ENCODE assay signal across 13 cellular contexts in the genomic region with DNA sequence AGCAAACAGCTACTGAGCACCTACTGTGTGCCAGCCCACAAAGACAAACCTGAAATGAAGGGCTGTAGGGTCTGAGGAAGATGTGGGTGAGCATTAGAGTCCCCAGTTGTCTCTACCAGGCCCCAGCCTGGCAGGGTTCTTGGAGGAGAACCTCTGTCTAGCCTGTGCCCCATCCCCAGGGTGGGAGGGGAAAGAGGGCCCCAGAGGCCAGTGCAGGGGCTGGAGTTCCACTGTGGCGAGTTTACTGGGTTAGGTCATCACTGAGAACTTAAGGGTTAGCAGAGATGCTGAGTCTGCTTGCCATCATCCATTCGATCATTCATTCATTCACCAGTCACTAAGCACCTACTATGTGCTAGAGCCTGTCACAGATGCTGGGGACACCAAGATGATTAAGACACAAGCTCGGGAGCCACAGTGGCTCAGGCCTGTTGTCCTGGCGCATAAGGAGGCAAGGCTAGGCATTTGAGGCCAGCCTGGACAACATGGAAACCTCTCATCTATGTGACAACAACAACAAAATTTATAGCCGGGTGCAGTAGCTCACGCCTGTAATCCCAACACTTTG. TPM values are rescaled to one million over a fixed set of nuclear protein-coding genes. Genes with fewer than 3 reads are reported as not detected.
DNase-seq lines count a peak whose midpoint lies in the region; ATAC-seq and TF ChIP-seq lines count a peak whose summit lies in the region.
"Had no signal": no experiment of that assay in that cellular context is flagged by ENCODE, and none has a peak within 500 bp of the region (broad histone marks: within the 10 kb centered on the region; RNA-seq: fewer than 3 reads in every experiment).

No MANE protein-coding gene starts in this region.

- H3K9ac ChIP-seq in parathyroid adenoma = no peak overlapping the region

- peaks cover 4% of the 10 kb centered on the region for H3K36me3 Mint-ChIP-seq in Calu3 (ENCODE audit: insufficient read depth, unreplicated experiment)
- H3K36me3 Mint-ChIP-seq in progenitor cell of endocrine pancreas (ENCODE audit: insufficient read depth) = no peaks in the 10 kb centered on the region
- H3K36me3 Mint-ChIP-seq: natural killer cell treated with Interleukin-12 subunit alpha and Interleukin-12 subunit beta and Interleukin-15 and Interleukin-18, amount 100 ng/mL, for 72 hours had no signal

- peaks cover 4% of the 10 kb centered on the region; the same call in 1 of the 2 replicates for H3K36me3 ChIP-seq in SJSA1
- peaks cover 0 to 13% (median 9%) of the 10 kb centered on the region in 9 donors for H3K36me3 ChIP-seq in heart left ventricle
- no peaks in the 10 kb centered on the region for H3K36me3 ChIP-seq in parathyroid adenoma (ENCODE audit: control insufficient read depth, insufficient read depth, low read length)
- H3K36me3 ChIP-seq: BE2C had no signal

- TF ChIP-seq CTCF in Calu3 (IDR thresholded peaks at IDR 0.05; ENCODE audit: unreplicated experiment) (no peak), heart left ventricle (IDR thresholded peaks at IDR 0.05) (no peak), parathyroid adenoma (IDR thresholded peaks at IDR 0.05) (no peak), progenitor cell of endocrine pancreas (IDR thresholded peaks at IDR 0.05; ENCODE audit: unreplicated experiment) (no peak)

- H3K4me1 ChIP-seq in SJSA1 (replicated peaks) (peaks cover 25% of the 10 kb centered on the region), heart left ventricle (peaks cover 0 to 50% (median 24%) of the 10 kb centered on the region in 12 donors), parathyroid adenoma (peaks cover 20% of the 10 kb centered on the region)

- no peak overlapping the region for H3K4me3 Mint-ChIP-seq in Calu3 (ENCODE audit: low read depth, unreplicated experiment)
- no peak overlapping the region for H3K4me3 Mint-ChIP-seq in progenitor cell of endocrine pancreas (ENCODE audit: low read depth)
- H3K4me3 Mint-ChIP-seq: H9; natural killer cell treated with Interleukin-12 subunit alpha and Interleukin-12 subunit beta and Interleukin-15 and Interleukin-18, amount 100 ng/mL, for 72 hours had no signal

- TF ChIP-seq POLR2A in heart left ventricle (IDR thresholded peaks at IDR 0.05) = no peak

- H3K4me2 ChIP-seq in parathyroid adenoma (ENCODE audit: low read length) = no peak overlapping the region

- H3K4me3 ChIP-seq in SJSA1 (no peak overlapping the region), heart left ventricle (peak overlapping the region in 1 of 12 donors; percentile 11), parathyroid adenoma (ENCODE audit: low read depth, low read length) (no peak overlapping the region)
- H3K4me3 ChIP-seq: esophagus squamous epithelium had no signal

- no peaks in the 10 kb centered on the region for H3K9me3 Mint-ChIP-seq in Calu3 (ENCODE audit: low read depth, unreplicated experiment)
- no peaks in the 10 kb centered on the region for H3K9me3 Mint-ChIP-seq in progenitor cell of endocrine pancreas (ENCODE audit: low read depth)
- H3K9me3 Mint-ChIP-seq: H9; natural killer cell treated with Interleukin-12 subunit alpha and Interleukin-12 subunit beta and Interleukin-15 and Interleukin-18, amount 100 ng/mL, for 72 hours had no signal

- H3K9me3 ChIP-seq in SJSA1 (replicated peaks) (no peaks in the 10 kb centered on the region), heart left ventricle (no peaks in the 10 kb centered on the region), parathyroid adenoma (ENCODE audit: control insufficient read depth, low read length) (no peaks in the 10 kb centered on the region)
- H3K9me3 ChIP-seq: BE2C, esophagus squamous epithelium had no signal

- no peak overlapping the region for H2AFZ ChIP-seq in parathyroid adenoma

- ATAC-seq in heart left ventricle (peak in 2 of 4 donors; percentile 4 to 5), GM21619 (IDR thresholded peaks at IDR 0.05; ENCODE audit: unreplicated experiment) (no peak)
- ATAC-seq: natural killer cell treated with Interleukin-12 subunit alpha and Interleukin-12 subunit beta and Interleukin-15 and Interleukin-18, amount 100 ng/mL, for 72 hours had no signal

- no peaks in the 10 kb centered on the region for H3K79me2 ChIP-seq in parathyroid adenoma

- H3K27me3 ChIP-seq in SJSA1 (replicated peaks) (no peaks in the 10 kb centered on the region), heart left ventricle (no peaks in the 10 kb centered on the region), parathyroid adenoma (ENCODE audit: control insufficient read depth, insufficient read depth, low read length) (no peaks in the 10 kb centered on the region)
- H3K27me3 ChIP-seq: BE2C had no signal

- DNase-seq in Calu3 = no peak
- DNase-seq in SJSA1 (ENCODE audit: low read depth in 1 of 2, low spot score in 2 of 2) = no peak
- DNase-seq in heart left ventricle = no peak
- no peak for DNase-seq in SK-N-DZ (ENCODE audit: low spot score)
- no peak for DNase-seq in progenitor cell of endocrine pancreas (ENCODE audit: low spot score, unreplicated experiment)
- DNase-seq in UCSD-AML1 (lab: John Stamatoyannopoulos, UW; ENCODE audit: unreplicated experiment) = no peak
- DNase-seq: esophagus squamous epithelium, KBM-7 had no signal

- WGBS in heart left ventricle, 4 donors = 82 to 91% (median 85%) methylated on average over 6 of the region's 6 CpGs

- CTCF ChIA-PET in Calu3 (lab: Charles Lee) = interaction anchor here (0.6 to 2.4 kb wide), 3 partner anchors 9 to 111 kb away, joined by 3 to 7 read pairs (median 4); a partner anchor contains a TSS

- peak overlapping the region; percentile 41 for H3K27ac ChIP-seq in SJSA1
- peak overlapping the region; percentile 71 to 95 (median 88) for H3K27ac ChIP-seq in heart left ventricle
- H3K27ac ChIP-seq in parathyroid adenoma = peak overlapping the region; percentile 74

- intact Hi-C loops in Calu3 (cut with micrococcal nuclease; ENCODE audit: unreplicated experiment) (no loop called here), heart left ventricle (cut with DNase I) (loop anchor here in 1 of 10 donors (2.0 kb wide), 1 partner anchor 22 kb away; no protein-coding TSS in a partner anchor)

- H3K27me3 Mint-ChIP-seq in Calu3 (ENCODE audit: unreplicated experiment) (no peaks in the 10 kb centered on the region), progenitor cell of endocrine pancreas (no peaks in the 10 kb centered on the region)
- H3K27me3 Mint-ChIP-seq: natural killer cell treated with Interleukin-12 subunit alpha and Interleukin-12 subunit beta and Interleukin-15 and Interleukin-18, amount 100 ng/mL, for 72 hours had no signal

- BruUV-seq in Calu3 (replicated peaks; lab: Mats Ljungman, UMichigan) = no TSS peak

- H3K27ac Mint-ChIP-seq in Calu3 (ENCODE audit: unreplicated experiment) = peak overlapping the region; percentile 73
- no peak overlapping the region for H3K27ac Mint-ChIP-seq in progenitor cell of endocrine pancreas
- H3K27ac Mint-ChIP-seq: natural killer cell treated with Interleukin-12 subunit alpha and Interleukin-12 subunit beta and Interleukin-15 and Interleukin-18, amount 100 ng/mL, for 72 hours had no signal

- H3K4me1 Mint-ChIP-seq in Calu3 (ENCODE audit: low read depth, unreplicated experiment) (peaks cover 50% of the 10 kb centered on the region), progenitor cell of endocrine pancreas (ENCODE audit: low read depth) (no peaks in the 10 kb centered on the region)

RNA-seq across cellular contexts. Expression of a gene that starts 2.6 kb away (rescaled TPM):
- total RNA-seq in Calu3 (2022) (0.47 and 0.90 TPM in 2 replicates), heart left ventricle (1,000 to 10,000 TPM in 1 of 9 donors, 100 to 1,000 TPM in 6, 10 to 100 TPM in 2; 56.7 to 2,367 (median 517) TPM), progenitor cell of endocrine pancreas (not detected in 2 replicates)
- 0.22 TPM in 1 of 2 replicates, not detected in the other for total RNA-seq in SJSA1 (2014; rRNA removed; shearing (Covaris generic))
- 100 to 1,000 TPM; 450 to 857 TPM for polyA plus RNA-seq in heart left ventricle
- polyA plus RNA-seq in SK-N-DZ (2014; cell fraction: cytosol; rRNA removed) = not detected in 2 replicates
- polyA plus RNA-seq in SK-N-DZ (2014; cell fraction: nucleus; rRNA removed) = not detected in 2 replicates
- total RNA-seq: H9; natural killer cell treated with Interleukin-12 subunit alpha and Interleukin-12 subunit beta and Interleukin-15 and Interleukin-18, amount 100 ng/mL, for 72 hours had no signal

RNA-seq across cellular contexts. Expression of a gene that starts 9.0 kb away (rescaled TPM):
- total RNA-seq in Calu3 (2022) = 7.8 and 7.9 TPM in 2 replicates
- 0.21 TPM in 1 of 2 replicates, not detected in the other for total RNA-seq in SJSA1 (2014; rRNA removed; shearing (Covaris generic))
- 10 to 100 TPM in 8 of 9 donors, 1 to 10 TPM in 1; 7.5 to 82.6 (median 19.2) TPM for total RNA-seq in heart left ventricle
- polyA plus RNA-seq in heart left ventricle = 10 to 100 TPM; 35.2 to 73.4 TPM
- 4.3 and 6.6 TPM in 2 replicates for polyA plus RNA-seq in SK-N-DZ (2014; cell fraction: cytosol; rRNA removed)
- 4.4 and 5.9 TPM in 2 replicates for polyA plus RNA-seq in SK-N-DZ (2014; cell fraction: nucleus; rRNA removed)
- 10.5 and 11.9 TPM in 2 replicates for total RNA-seq in progenitor cell of endocrine pancreas
- total RNA-seq: natural killer cell treated with Interleukin-12 subunit alpha and Interleukin-12 subunit beta and Interleukin-15 and Interleukin-18, amount 100 ng/mL, for 72 hours had no signal

RNA-seq across cellular contexts. Expression of a gene that starts 14.3 kb away (rescaled TPM):
- total RNA-seq in Calu3 (2022) (1.5 and 1.7 TPM in 2 replicates), heart left ventricle (1 to 10 TPM in 2 of 9 donors, under 1 TPM in 7; 0.24 to 2.1 (median 0.58) TPM), progenitor cell of endocrine pancreas (0.91 and 0.96 TPM in 2 replicates)
- not detected in 2 replicates for total RNA-seq in SJSA1 (2014; rRNA removed; shearing (Covaris generic))
- 1 to 10 TPM; 1.3 to 1.8 TPM for polyA plus RNA-seq in heart left ventricle
- 0.32 TPM in 1 of 2 replicates, not detected in the other for polyA plus RNA-seq in SK-N-DZ (2014; cell fraction: cytosol; rRNA removed)
- 0.16 and 0.19 TPM in 2 replicates for polyA plus RNA-seq in SK-N-DZ (2014; cell fraction: nucleus; rRNA removed)
- total RNA-seq: esophagus squamous epithelium; natural killer cell treated with Interleukin-12 subunit alpha and Interleukin-12 subunit beta and Interleukin-15 and Interleukin-18, amount 100 ng/mL, for 72 hours had no signal

RNA-seq across cellular contexts. Expression of a gene that starts 58.1 kb away (rescaled TPM):
- total RNA-seq in Calu3 (2022) (5.5 and 6.2 TPM in 2 replicates), heart left ventricle (10 to 100 TPM in 6 of 9 donors, 1 to 10 TPM in 3; 7.2 to 21.0 (median 10.8) TPM), progenitor cell of endocrine pancreas (21.1 and 24.3 TPM in 2 replicates)
- 4.4 and 6.8 TPM in 2 replicates for total RNA-seq in SJSA1 (2014; rRNA removed; shearing (Covaris generic))
- 10 to 100 TPM; 16.1 to 31.7 TPM for polyA plus RNA-seq in heart left ventricle
- 21.4 and 25.2 TPM in 2 replicates for polyA plus RNA-seq in SK-N-DZ (2014; cell fraction: cytosol; rRNA removed)
- 7.0 and 20.4 TPM in 2 replicates for polyA plus RNA-seq in SK-N-DZ (2014; cell fraction: nucleus; rRNA removed)

Comparison
In these comparisons a context has a peak if more than half of its experiments do, and no peak if none do; other contexts are left out.
1. RNA of a gene that starts 2.6 kb away (total RNA-seq): 56.7 to 2,367 TPM in heart left ventricle; 0.47 to 0.90 TPM in Calu3, 0.22 TPM in SJSA1 and not detected in progenitor cell of endocrine pancreas; every median in the first group is over 10 times any median in the second.
2. Peak in every context shown above with its lines, with median percentiles within 50 percentile points of each other: H3K27ac ChIP-seq.